Comparison of ENCODE assay signal across 17 cellular contexts in genomic region chr7:133367561-133367960, GRCh38.
"Had no signal": no experiment of that assay in that cellular context is flagged by ENCODE, and none has a peak within 500 bp of the region (broad histone marks: within the 10 kb centered on the region; RNA-seq: fewer than 3 reads in every experiment).

No MANE protein-coding gene starts in this region.

- DNase-seq: effector CD4-positive, alpha-beta T cell; endodermal cell; erythroblast; foreskin keratinocyte; immature natural killer cell; left ventricle myocardium inferior; lower lobe of right lung; midbrain; naive B cell; occipital lobe; pancreas; right cardiac atrium; stimulated activated CD4-positive, alpha-beta T cell treated with anti-CD3 and anti-CD28 coated beads, Interleukin-4, amount 100 ng/mL, for 1 hour; stimulated activated CD8-positive, alpha-beta memory T cell treated with anti-CD3 and anti-CD28 coated beads, Interleukin-4, amount 100 ng/mL, for 48 hours; stimulated activated naive CD8-positive, alpha-beta T cell treated with anti-CD3 and anti-CD28 coated beads, Interleukin-15, Interleukin-2, amounts not matched to agents 100 U/mL and 50 U/mL, for 24 hours; upper lobe of right lung had no signal

- ATAC-seq: foreskin keratinocyte; lower lobe of right lung; pancreas; right cardiac atrium; stimulated activated effector memory CD8-positive, alpha-beta T cell treated with anti-CD3 and anti-CD28 coated beads, Interleukin-12 subunit alpha, Interleukin-12 subunit beta, amount 100 ng/mL, for 72 hours; stimulated activated naive CD8-positive, alpha-beta T cell treated with anti-CD3 and anti-CD28 coated beads, Interleukin-15, Interleukin-2, amounts not matched to agents 100 U/mL and 50 U/mL, for 24 hours; upper lobe of right lung had no signal
